In genomic region chr6:87763901-87764300, GRCh38 we compare ENCODE assay signal across 17 cellular contexts.
"Had no signal": no experiment of that assay in that cellular context is flagged by ENCODE, and none has a peak within 500 bp of the region (broad histone marks: within the 10 kb centered on the region; RNA-seq: fewer than 3 reads in every experiment).

No MANE protein-coding gene starts in this region.

- H3K36me3 ChIP-seq: heart left ventricle, right atrium auricular region, sigmoid colon, tibial artery, upper lobe of left lung, uterus had no signal

- FAIRE-seq: frontal cortex, islet of Langerhans had no signal

- ATAC-seq: heart left ventricle; left lobe of liver; natural killer cell treated with Interleukin-12 subunit alpha and Interleukin-12 subunit beta and Interleukin-15 and Interleukin-18, amount 100 ng/mL, for 72 hours had no signal

- H3K27ac Mint-ChIP-seq: natural killer cell treated with Interleukin-12 subunit alpha and Interleukin-12 subunit beta and Interleukin-15 and Interleukin-18, amount 100 ng/mL, for 72 hours; stimulated activated naive CD8-positive, alpha-beta T cell treated with anti-CD3 and anti-CD28 coated beads, Interleukin-15, Interleukin-2, amounts not matched to agents 100 ng/mL and 50 ng/mL, for 24 hours had no signal

- H3K27ac ChIP-seq: heart left ventricle, right atrium auricular region, sigmoid colon, skin epidermis, tibial artery, upper lobe of left lung, uterus had no signal

- DNase-seq: central memory CD4-positive, alpha-beta T cell; erythroblast; heart left ventricle; hippocampal formation; midbrain; sigmoid colon; stimulated activated CD4-positive, alpha-beta T cell treated with anti-CD3 and anti-CD28 coated beads, Interleukin-12 subunit alpha, Interleukin-12 subunit beta, amount 100 ng/mL, for 4 hours; tibial artery; upper lobe of left lung; uterus had no signal

- H3K9me3 Mint-ChIP-seq: natural killer cell treated with Interleukin-12 subunit alpha and Interleukin-12 subunit beta and Interleukin-15 and Interleukin-18, amount 100 ng/mL, for 72 hours; stimulated activated naive CD8-positive, alpha-beta T cell treated with anti-CD3 and anti-CD28 coated beads, Interleukin-15, Interleukin-2, amounts not matched to agents 100 ng/mL and 50 ng/mL, for 24 hours had no signal

- H3K4me3 ChIP-seq: heart left ventricle, right atrium auricular region, sigmoid colon, skin epidermis, tibial artery, upper lobe of left lung, uterus had no signal

- H3K4me3 Mint-ChIP-seq: natural killer cell treated with Interleukin-12 subunit alpha and Interleukin-12 subunit beta and Interleukin-15 and Interleukin-18, amount 100 ng/mL, for 72 hours; stimulated activated naive CD8-positive, alpha-beta T cell treated with anti-CD3 and anti-CD28 coated beads, Interleukin-15, Interleukin-2, amounts not matched to agents 100 ng/mL and 50 ng/mL, for 24 hours had no signal

- H3K4me1 ChIP-seq: right atrium auricular region, sigmoid colon, upper lobe of left lung, uterus had no signal

- H3K27me3 ChIP-seq: heart left ventricle, right atrium auricular region, sigmoid colon, tibial artery, upper lobe of left lung, uterus had no signal

- H3K9me3 ChIP-seq: heart left ventricle, right atrium auricular region, sigmoid colon, tibial artery, upper lobe of left lung, uterus had no signal

- H3K27me3 Mint-ChIP-seq: natural killer cell treated with Interleukin-12 subunit alpha and Interleukin-12 subunit beta and Interleukin-15 and Interleukin-18, amount 100 ng/mL, for 72 hours; stimulated activated naive CD8-positive, alpha-beta T cell treated with anti-CD3 and anti-CD28 coated beads, Interleukin-15, Interleukin-2, amounts not matched to agents 100 ng/mL and 50 ng/mL, for 24 hours had no signal

- H3K36me3 Mint-ChIP-seq: natural killer cell treated with Interleukin-12 subunit alpha and Interleukin-12 subunit beta and Interleukin-15 and Interleukin-18, amount 100 ng/mL, for 72 hours had no signal
